In the genomic region with DNA sequence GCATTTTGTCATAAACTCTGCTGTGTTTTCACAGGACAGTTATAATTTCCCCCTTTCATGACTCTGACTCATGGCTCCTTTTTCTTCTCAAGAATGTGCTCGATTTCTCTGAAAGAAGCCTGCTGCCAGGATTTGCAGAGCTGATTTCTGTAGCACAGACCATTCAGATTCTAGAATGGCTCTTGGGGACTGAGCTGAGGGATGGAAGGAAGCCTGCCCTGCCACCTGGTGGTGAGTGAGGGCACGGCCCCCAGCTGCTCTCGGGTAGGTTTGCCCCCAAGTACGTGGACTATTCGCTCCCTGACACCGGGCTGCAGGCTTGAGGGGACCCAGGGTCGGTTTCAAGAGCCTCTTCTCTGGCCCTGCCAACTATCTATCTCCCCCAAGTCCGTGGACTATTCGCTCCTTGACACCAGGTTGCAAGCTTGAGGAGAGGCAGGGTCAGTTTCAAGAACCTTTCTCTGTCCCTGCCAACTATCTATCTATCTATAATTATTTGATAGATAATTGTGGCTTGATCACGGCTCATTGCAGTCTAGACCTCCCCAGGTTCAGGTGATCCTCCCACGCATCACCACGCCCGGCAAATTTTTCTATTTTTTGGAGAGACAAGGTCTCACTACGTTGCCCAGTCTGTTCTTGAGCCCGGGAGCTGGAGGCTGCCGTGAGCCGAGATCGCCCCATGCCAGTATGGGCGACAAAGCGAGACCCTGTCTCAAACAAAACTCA, we compare ENCODE assay signal across 1 cellular context.
TF ChIP-seq lines count a peak whose summit lies in the region.

No MANE protein-coding gene starts in this region.

TF ChIP-seq in GM12878, 131 proteins besides CTCF, POLR2A, EP300 and RAD21 (continues in another document):
- TF ChIP-seq CREB1 (IDR thresholded peaks at IDR 0.05; ENCODE audit: low read depth) (no peak), ZNF687 (IDR thresholded peaks at IDR 0.05) (no peak), TCF12 (IDR thresholded peaks at IDR 0.05; ENCODE audit: low read depth, low read length) (peak; percentile 59; the same call in 1 of the 2 replicates), SMARCA5 (IDR thresholded peaks at IDR 0.05) (peak; percentile 62; the same call in 1 of the 2 replicates), MLLT1 (IDR thresholded peaks at IDR 0.05) (no peak), BMI1 (IDR thresholded peaks at IDR 0.05; ENCODE audit: borderline replicate concordance) (no peak), GATAD2B (conservative IDR thresholded peaks at IDR 0.05; ENCODE audit: low read depth) (no peak), TCF7 (IDR thresholded peaks at IDR 0.05; ENCODE audit: borderline replicate concordance) (no peak), USF2 (IDR thresholded peaks at IDR 0.05; ENCODE audit: borderline replicate concordance, low read depth, low read length) (no peak), NR2C1 (IDR thresholded peaks at IDR 0.05) (0 out of 2 replicates have a peak, but pooled peaks have one; percentile 7), ATF2 (IDR thresholded peaks at IDR 0.05; ENCODE audit: low read length) (no peak), ETV6 (conservative IDR thresholded peaks at IDR 0.05 in 1 of 2, IDR thresholded peaks at IDR 0.05 in 1 of 2; ENCODE audit: borderline replicate concordance in 1 of 2, low read depth in 1 of 2) (no peak), E2F8 (IDR thresholded peaks at IDR 0.05; ENCODE audit: low read depth, partially characterized antibody) (no peak), WRNIP1 (IDR thresholded peaks at IDR 0.05; ENCODE audit: borderline replicate concordance, low read depth, low read length) (no peak), SMC3 (IDR thresholded peaks at IDR 0.05; ENCODE audit: borderline replicate concordance, low read length) (peak; percentile 67; the same call in 1 of the 2 replicates), FOXK2 (IDR thresholded peaks at IDR 0.05) (no peak), NBN (IDR thresholded peaks at IDR 0.05) (no peak), RCOR1 (conservative IDR thresholded peaks at IDR 0.05; ENCODE audit: low read depth, low read length) (no peak), HDGF (IDR thresholded peaks at IDR 0.05) (no peak), CBX3 (IDR thresholded peaks at IDR 0.05; ENCODE audit: borderline replicate concordance, low read depth) (no peak), MTA2 (IDR thresholded peaks at IDR 0.05; ENCODE audit: low read depth) (no peak), ZNF24 (IDR thresholded peaks at IDR 0.05) (no peak), JUND (IDR thresholded peaks at IDR 0.05; ENCODE audit: low read depth, low read length) (no peak), SUPT20H (IDR thresholded peaks at IDR 0.05; ENCODE audit: borderline replicate concordance, control insufficient read depth, low read depth, low read length) (no peak), BACH1 (IDR thresholded peaks at IDR 0.05; ENCODE audit: borderline replicate concordance) (no peak), ZNF274 (IDR thresholded peaks at IDR 0.05; ENCODE audit: insufficient read depth, insufficient read length) (no peak), ZBED1 (IDR thresholded peaks at IDR 0.05; ENCODE audit: borderline replicate concordance) (no peak), GABPA (IDR thresholded peaks at IDR 0.05; ENCODE audit: low read depth) (no peak), LARP7 (IDR thresholded peaks at IDR 0.05) (no peak), USF1 (IDR thresholded peaks at IDR 0.05; ENCODE audit: borderline replicate concordance, extremely low read length, insufficient read depth, low read depth, low read length) (no peak), RUNX3 (IDR thresholded peaks at IDR 0.05; ENCODE audit: low read length) (peak; percentile 19; the same call in 1 of the 2 replicates), E2F4 (IDR thresholded peaks at IDR 0.05; ENCODE audit: low read depth, low read length) (no peak), CHD4 (IDR thresholded peaks at IDR 0.05) (no peak)
- TF ChIP-seq, protein P1, sequence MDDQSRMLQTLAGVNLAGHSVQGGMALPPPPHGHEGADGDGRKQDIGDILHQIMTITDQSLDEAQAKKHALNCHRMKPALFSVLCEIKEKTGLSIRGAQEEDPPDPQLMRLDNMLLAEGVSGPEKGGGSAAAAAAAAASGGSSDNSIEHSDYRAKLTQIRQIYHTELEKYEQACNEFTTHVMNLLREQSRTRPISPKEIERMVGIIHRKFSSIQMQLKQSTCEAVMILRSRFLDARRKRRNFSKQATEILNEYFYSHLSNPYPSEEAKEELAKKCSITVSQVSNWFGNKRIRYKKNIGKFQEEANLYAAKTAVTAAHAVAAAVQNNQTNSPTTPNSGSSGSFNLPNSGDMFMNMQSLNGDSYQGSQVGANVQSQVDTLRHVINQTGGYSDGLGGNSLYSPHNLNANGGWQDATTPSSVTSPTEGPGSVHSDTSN (IDR thresholded peaks at IDR 0.05; ENCODE audit: insufficient replicate concordance, low read depth, low read length) = no peak
- TF ChIP-seq, protein P2, sequence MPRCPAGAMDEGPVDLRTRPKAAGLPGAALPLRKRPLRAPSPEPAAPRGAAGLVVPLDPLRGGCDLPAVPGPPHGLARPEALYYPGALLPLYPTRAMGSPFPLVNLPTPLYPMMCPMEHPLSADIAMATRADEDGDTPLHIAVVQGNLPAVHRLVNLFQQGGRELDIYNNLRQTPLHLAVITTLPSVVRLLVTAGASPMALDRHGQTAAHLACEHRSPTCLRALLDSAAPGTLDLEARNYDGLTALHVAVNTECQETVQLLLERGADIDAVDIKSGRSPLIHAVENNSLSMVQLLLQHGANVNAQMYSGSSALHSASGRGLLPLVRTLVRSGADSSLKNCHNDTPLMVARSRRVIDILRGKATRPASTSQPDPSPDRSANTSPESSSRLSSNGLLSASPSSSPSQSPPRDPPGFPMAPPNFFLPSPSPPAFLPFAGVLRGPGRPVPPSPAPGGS (IDR thresholded peaks at IDR 0.05; ENCODE audit: borderline replicate concordance, insufficient read depth, low read depth, low read length, poor library complexity, severe bottlenecking) = no peak
- TF ChIP-seq, protein P3, sequence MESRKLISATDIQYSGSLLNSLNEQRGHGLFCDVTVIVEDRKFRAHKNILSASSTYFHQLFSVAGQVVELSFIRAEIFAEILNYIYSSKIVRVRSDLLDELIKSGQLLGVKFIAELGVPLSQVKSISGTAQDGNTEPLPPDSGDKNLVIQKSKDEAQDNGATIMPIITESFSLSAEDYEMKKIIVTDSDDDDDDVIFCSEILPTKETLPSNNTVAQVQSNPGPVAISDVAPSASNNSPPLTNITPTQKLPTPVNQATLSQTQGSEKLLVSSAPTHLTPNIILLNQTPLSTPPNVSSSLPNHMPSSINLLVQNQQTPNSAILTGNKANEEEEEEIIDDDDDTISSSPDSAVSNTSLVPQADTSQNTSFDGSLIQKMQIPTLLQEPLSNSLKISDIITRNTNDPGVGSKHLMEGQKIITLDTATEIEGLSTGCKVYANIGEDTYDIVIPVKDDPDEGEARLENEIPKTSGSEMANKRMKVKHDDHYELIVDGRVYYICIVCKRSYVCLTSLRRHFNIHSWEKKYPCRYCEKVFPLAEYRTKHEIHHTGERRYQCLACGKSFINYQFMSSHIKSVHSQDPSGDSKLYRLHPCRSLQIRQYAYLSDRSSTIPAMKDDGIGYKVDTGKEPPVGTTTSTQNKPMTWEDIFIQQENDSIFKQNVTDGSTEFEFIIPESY (IDR thresholded peaks at IDR 0.05) = no peak
- TF ChIP-seq, protein P4, sequence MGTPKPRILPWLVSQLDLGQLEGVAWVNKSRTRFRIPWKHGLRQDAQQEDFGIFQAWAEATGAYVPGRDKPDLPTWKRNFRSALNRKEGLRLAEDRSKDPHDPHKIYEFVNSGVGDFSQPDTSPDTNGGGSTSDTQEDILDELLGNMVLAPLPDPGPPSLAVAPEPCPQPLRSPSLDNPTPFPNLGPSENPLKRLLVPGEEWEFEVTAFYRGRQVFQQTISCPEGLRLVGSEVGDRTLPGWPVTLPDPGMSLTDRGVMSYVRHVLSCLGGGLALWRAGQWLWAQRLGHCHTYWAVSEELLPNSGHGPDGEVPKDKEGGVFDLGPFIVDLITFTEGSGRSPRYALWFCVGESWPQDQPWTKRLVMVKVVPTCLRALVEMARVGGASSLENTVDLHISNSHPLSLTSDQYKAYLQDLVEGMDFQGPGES (IDR thresholded peaks at IDR 0.05) = no peak
